ENCODE assay signal across 22 cellular contexts in genomic region chr17:74697477-74697876, GRCh38. TPM values are rescaled to one million over a fixed set of nuclear protein-coding genes. Genes with fewer than 3 reads are reported as not detected.
"Had no signal": no experiment of that assay in that cellular context is flagged by ENCODE, and none has a peak within 500 bp of the region (broad histone marks: within the 10 kb centered on the region; RNA-seq: fewer than 3 reads in every experiment).

No MANE protein-coding gene starts in this region.

- H3K4me3 ChIP-seq: cardiac muscle cell, dorsolateral prefrontal cortex, lower lobe of right lung, right atrium auricular region, stomach had no signal

- DNase-seq: activated CD4-positive, alpha-beta memory T cell treated with anti-CD3 and anti-CD28 coated beads, Interleukin-2, amount 10 ng/mL, durations not matched to agents 7 days and 5 days; activated CD4-positive, alpha-beta T cell treated with anti-CD3 and anti-CD28 coated beads for 48 hours; activated CD4-positive, CD25-positive, alpha-beta regulatory T cell; activated CD8-positive, alpha-beta memory T cell treated with anti-CD3 and anti-CD28 coated beads, Interleukin-2, amount 10 ng/mL, durations not matched to agents 7 days and 5 days; activated naive CD8-positive, alpha-beta T cell treated with anti-CD3 and anti-CD28 coated beads for 36 hours; amniotic stem cell; dorsolateral prefrontal cortex; foreskin keratinocyte; hypothalamus; islet precursor cell; left colon; lower lobe of right lung; nucleus accumbens; stimulated activated CD4-positive, alpha-beta T cell treated with anti-CD3 and anti-CD28 coated beads, Interleukin-15, amount 100 ng/mL, for 24 hours; stimulated activated CD4-positive, alpha-beta T cell treated with anti-CD3 and anti-CD28 coated beads, Interleukin-2, amount 100 ng/mL, for 48 hours; stomach; T-helper 9 cell had no signal

- H3K9me3 ChIP-seq: lower lobe of right lung, right atrium auricular region had no signal

- ATAC-seq: activated CD8-positive, alpha-beta memory T cell treated with anti-CD3 and anti-CD28 coated beads, Interleukin-2, amount 10 ng/mL, durations not matched to agents 7 days and 5 days; foreskin keratinocyte; left colon; lower lobe of right lung had no signal

- H3K36me3 ChIP-seq: cardiac muscle cell, right atrium auricular region had no signal

- H3K36me3 Mint-ChIP-seq: activated CD8-positive, alpha-beta memory T cell treated with anti-CD3 and anti-CD28 coated beads, Interleukin-2, amount 10 ng/mL, durations not matched to agents 7 days and 5 days; activated naive CD8-positive, alpha-beta T cell treated with anti-CD3 and anti-CD28 coated beads for 36 hours; natural killer cell treated with Interleukin-12 subunit alpha and Interleukin-12 subunit beta and Interleukin-15 and Interleukin-18, amount 100 ng/mL, for 72 hours had no signal

- H3K27ac ChIP-seq: cardiac muscle cell, dorsolateral prefrontal cortex, foreskin keratinocyte, lower lobe of right lung, right atrium auricular region, stomach had no signal

- H3K27ac Mint-ChIP-seq: activated CD4-positive, alpha-beta memory T cell treated with anti-CD3 and anti-CD28 coated beads, Interleukin-2, amount 10 ng/mL, durations not matched to agents 7 days and 5 days; activated CD8-positive, alpha-beta memory T cell treated with anti-CD3 and anti-CD28 coated beads, Interleukin-2, amount 10 ng/mL, durations not matched to agents 7 days and 5 days; activated naive CD8-positive, alpha-beta T cell treated with anti-CD3 and anti-CD28 coated beads for 36 hours; natural killer cell treated with Interleukin-12 subunit alpha and Interleukin-12 subunit beta and Interleukin-15 and Interleukin-18, amount 100 ng/mL, for 72 hours; progenitor cell of endocrine pancreas had no signal

- H3K27me3 ChIP-seq: right atrium auricular region had no signal

- H3K4me1 ChIP-seq: foreskin keratinocyte, right atrium auricular region, stomach had no signal

- H3K4me1 Mint-ChIP-seq: activated CD4-positive, alpha-beta memory T cell treated with anti-CD3 and anti-CD28 coated beads, Interleukin-2, amount 10 ng/mL, durations not matched to agents 7 days and 5 days; activated CD8-positive, alpha-beta memory T cell treated with anti-CD3 and anti-CD28 coated beads, Interleukin-2, amount 10 ng/mL, durations not matched to agents 7 days and 5 days; activated naive CD8-positive, alpha-beta T cell treated with anti-CD3 and anti-CD28 coated beads for 36 hours had no signal

- H3K4me3 Mint-ChIP-seq: activated CD4-positive, alpha-beta memory T cell treated with anti-CD3 and anti-CD28 coated beads, Interleukin-2, amount 10 ng/mL, durations not matched to agents 7 days and 5 days; activated CD8-positive, alpha-beta memory T cell treated with anti-CD3 and anti-CD28 coated beads, Interleukin-2, amount 10 ng/mL, durations not matched to agents 7 days and 5 days; activated naive CD8-positive, alpha-beta T cell treated with anti-CD3 and anti-CD28 coated beads for 36 hours; natural killer cell treated with Interleukin-12 subunit alpha and Interleukin-12 subunit beta and Interleukin-15 and Interleukin-18, amount 100 ng/mL, for 72 hours had no signal

- H3K9me3 Mint-ChIP-seq: activated naive CD8-positive, alpha-beta T cell treated with anti-CD3 and anti-CD28 coated beads for 36 hours; natural killer cell treated with Interleukin-12 subunit alpha and Interleukin-12 subunit beta and Interleukin-15 and Interleukin-18, amount 100 ng/mL, for 72 hours had no signal

RNA-seq across cellular contexts. Expression of gene CD300LF, which starts 15.2 kb away (rescaled TPM):
- total RNA-seq: activated CD4-positive, alpha-beta memory T cell treated with anti-CD3 and anti-CD28 coated beads, Interleukin-2, amount 10 ng/mL, durations not matched to agents 7 days and 5 days; activated CD8-positive, alpha-beta memory T cell treated with anti-CD3 and anti-CD28 coated beads, Interleukin-2, amount 10 ng/mL, durations not matched to agents 7 days and 5 days; activated naive CD8-positive, alpha-beta T cell treated with anti-CD3 and anti-CD28 coated beads for 36 hours; cardiac muscle cell; fibroblast of lung; foreskin keratinocyte; progenitor cell of endocrine pancreas had no signal
- polyA plus RNA-seq: cardiac muscle cell, fibroblast of lung, foreskin keratinocyte had no signal

RNA-seq across cellular contexts. Expression of gene RAB37, which starts 39.6 kb away (rescaled TPM):
- total RNA-seq: foreskin keratinocyte had no signal
- polyA plus RNA-seq: foreskin keratinocyte had no signal
